Comparison of ENCODE assay signal across 8 cellular contexts in the genomic region with DNA sequence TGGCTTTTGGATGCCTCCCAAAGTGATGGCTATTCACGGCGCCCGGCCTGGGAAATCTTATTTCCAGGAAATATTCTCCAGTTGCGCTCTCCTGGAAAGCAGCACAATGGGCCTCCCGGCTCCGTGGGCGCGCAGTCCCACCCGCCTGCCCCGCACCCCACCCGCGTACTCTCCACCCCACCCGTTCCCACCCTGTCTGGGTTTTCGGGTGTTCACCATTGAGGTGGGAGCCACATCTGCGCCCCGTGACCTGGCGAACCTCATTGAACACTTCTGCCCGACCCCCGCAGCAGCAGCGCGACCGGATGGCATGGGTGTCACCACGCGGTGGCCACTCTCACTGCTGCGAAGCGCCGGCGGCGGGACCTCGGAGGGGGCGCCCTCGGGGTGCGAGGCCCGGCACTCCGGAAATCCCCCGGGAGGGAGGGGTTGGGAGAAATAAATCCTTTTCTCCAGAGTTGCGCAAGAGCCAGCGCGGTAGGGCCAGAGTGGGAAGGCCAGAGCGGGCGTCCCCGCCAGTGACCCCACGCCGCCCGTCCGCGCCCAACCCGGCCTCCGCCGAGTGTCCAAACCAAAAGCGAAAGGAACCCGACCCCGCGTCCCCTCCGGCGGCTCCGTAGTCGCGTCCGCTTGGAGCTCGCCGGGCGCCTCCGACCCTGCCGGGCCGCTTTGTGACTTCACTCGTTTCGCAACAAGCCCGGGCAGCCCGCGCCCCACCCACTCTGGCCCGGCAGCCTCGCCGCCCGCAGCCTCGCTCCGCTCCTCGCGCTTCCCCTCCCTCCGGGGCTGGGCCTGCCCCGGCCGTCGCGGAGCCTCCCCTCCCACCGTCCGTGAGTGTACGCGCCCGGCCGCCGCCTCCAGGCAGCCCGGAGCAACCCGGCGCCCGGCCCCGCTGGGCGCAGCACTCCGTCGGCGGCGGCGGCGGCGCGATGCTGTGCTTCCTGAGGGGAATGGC.
DNase-seq lines count a peak whose midpoint lies in the region; ATAC-seq lines count a peak whose summit lies in the region.

A gene with protein sequence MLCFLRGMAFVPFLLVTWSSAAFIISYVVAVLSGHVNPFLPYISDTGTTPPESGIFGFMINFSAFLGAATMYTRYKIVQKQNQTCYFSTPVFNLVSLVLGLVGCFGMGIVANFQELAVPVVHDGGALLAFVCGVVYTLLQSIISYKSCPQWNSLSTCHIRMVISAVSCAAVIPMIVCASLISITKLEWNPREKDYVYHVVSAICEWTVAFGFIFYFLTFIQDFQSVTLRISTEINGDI (plus strand): TSS at position 720 of the 955 bp plus-strand sequence. CDS start 210 bp downstream, at position 930.

- H3K9me3 Mint-ChIP-seq in central memory CD8-positive, alpha-beta T cell, result no peaks in the 10 kb centered on the region

- H3K27ac Mint-ChIP-seq in central memory CD8-positive, alpha-beta T cell (ENCODE audit: low read depth), result peak within 1 kb of the TSS; percentile 87

- H3K4me1 Mint-ChIP-seq in central memory CD8-positive, alpha-beta T cell, result peaks cover 20% of the 10 kb centered on the region

- peak; percentile 85 for ATAC-seq in HG02678 (IDR thresholded peaks at IDR 0.05; ENCODE audit: unreplicated experiment)
- ATAC-seq in activated CD4-positive, CD25-positive, alpha-beta regulatory T cell treated with anti-CD3 and anti-CD28 coated beads, Interleukin-2, amount 50 U/mL, for 24 hours, result peak; percentile 88 to 90
- ATAC-seq in central memory CD8-positive, alpha-beta T cell (replicated peaks; ENCODE audit: extremely low read depth, poor library complexity, severe bottlenecking), result peak; percentile 82

- peaks cover 11% of the 10 kb centered on the region for H3K36me3 Mint-ChIP-seq in central memory CD8-positive, alpha-beta T cell (ENCODE audit: insufficient read depth)

- H3K4me3 Mint-ChIP-seq in central memory CD8-positive, alpha-beta T cell, result peak within 1 kb of the TSS; percentile 93

- H3K27me3 Mint-ChIP-seq in central memory CD8-positive, alpha-beta T cell, result no peaks in the 10 kb centered on the region

- DNase-seq in NCI-H2081 (lab: John Stamatoyannopoulos, UW) (peak; percentile 52 to 70), NCI-H2081 treated with DMSO at 0.1 percent for 48 hours (lab: John Stamatoyannopoulos, UW) (no peak), NCI-H2029 (lab: John Stamatoyannopoulos, UW) (peak; percentile 80), islet precursor cell (peak; percentile 97)
- DNase-seq in central memory CD8-positive, alpha-beta T cell (ENCODE audit: low spot score in 2 of 2), result peak; percentile 54 to 68
- DNase-seq in stimulated activated CD4-positive, alpha-beta T cell treated with anti-CD3 and anti-CD28 coated beads, Interleukin-12 subunit alpha, Interleukin-12 subunit beta, amount 100 ng/mL, for 4 hours, result peak; percentile 67
